ENCODE assay signal across 35 cellular contexts in the genomic region with DNA sequence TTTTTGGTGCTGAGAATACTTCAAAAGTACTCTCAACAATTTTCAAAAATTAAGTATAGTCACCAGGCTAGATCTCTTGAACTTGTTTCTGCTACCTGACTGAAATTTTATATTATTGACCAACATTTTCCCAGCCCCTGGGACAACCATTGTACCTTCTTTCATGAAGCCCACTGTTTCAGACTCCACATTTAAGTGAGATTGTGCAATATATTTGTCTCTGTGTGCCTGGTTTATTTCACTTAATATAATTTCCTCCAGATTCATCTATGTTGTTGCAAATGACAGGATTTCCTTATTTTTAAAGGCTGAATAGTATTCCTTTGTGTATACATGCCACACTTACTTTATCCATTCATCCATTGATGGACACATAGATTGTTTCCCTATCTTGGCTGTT.
A peak's percentile ranks its signal among the peaks of the same experiment; 100 is the strongest.
DNase-seq lines count a peak whose midpoint lies in the region; ATAC-seq, FAIRE-seq and TF ChIP-seq lines count a peak whose summit lies in the region.
"Had no signal": no experiment of that assay in that cellular context is flagged by ENCODE, and none has a peak within 500 bp of the region (broad histone marks: within the 10 kb centered on the region; RNA-seq: fewer than 3 reads in every experiment).

No MANE protein-coding gene starts in this region.

- no peak for TF ChIP-seq POLR2A in HepG2 (IDR thresholded peaks at IDR 0.05; ENCODE audit: insufficient read depth in 1 of 2, low read depth in 2 of 2, low read length in 2 of 2)
- TF ChIP-seq POLR2A in right lobe of liver (IDR thresholded peaks at IDR 0.05) = no peak
- no peak for TF ChIP-seq POLR2A in IMR-90 (IDR thresholded peaks at IDR 0.05; ENCODE audit: low read depth, low read length)
- no peak for TF ChIP-seq POLR2A in K562 (conservative IDR thresholded peaks at IDR 0.05)

- no peak overlapping the region for H3K23ac ChIP-seq in IMR-90 (ENCODE audit: low read depth, low read length)

- H3K79me2 ChIP-seq in HepG2 (ENCODE audit: insufficient read depth, low read length) (no peaks in the 10 kb centered on the region), K562 (ENCODE audit: control insufficient read depth, insufficient read depth, low read length) (no peaks in the 10 kb centered on the region)

- H3K9me3 Mint-ChIP-seq in Caco-2 (ENCODE audit: unreplicated experiment) = peaks cover 40% of the 10 kb centered on the region

- H3K14ac ChIP-seq in IMR-90 (replicated peaks; ENCODE audit: low read depth, low read length) = no peak overlapping the region

- FAIRE-seq in HepG2 (lab: Jason Lieb, UNC) (no peak), K562 (lab: Jason Lieb, UNC) (no peak)
- FAIRE-seq: A204.1, A549, D721Med had no signal

- no peak overlapping the region for H3K4me3 Mint-ChIP-seq in Caco-2 (ENCODE audit: unreplicated experiment)
- H3K4me3 Mint-ChIP-seq: B cell; CD14-positive monocyte; CD4-positive, alpha-beta memory T cell; CD4-positive, alpha-beta T cell; CD8-positive, alpha-beta memory T cell; CD8-positive, alpha-beta T cell had no signal

- H3K4me2 ChIP-seq in HepG2 (ENCODE audit: low read depth, low read length) (no peak overlapping the region), IMR-90 (ENCODE audit: low read depth, low read length) (no peak overlapping the region), K562 (ENCODE audit: insufficient read depth, low read length) (no peak overlapping the region)
- H3K4me2 ChIP-seq in BLaER1 treated with 17β-estradiol and CSF1 and Interleukin-3, amounts not matched to agents 10 nM and 100 nM = peak overlapping the region in 6 of 11 experiments; percentile 46 to 66 (median 52); a peak in 6 of 22 replicates
- H3K4me2 ChIP-seq: A549 had no signal

- H3K4me1 Mint-ChIP-seq in Caco-2 (ENCODE audit: low read depth, unreplicated experiment) = no peaks in the 10 kb centered on the region
- H3K4me1 Mint-ChIP-seq: B cell; CD14-positive monocyte; CD4-positive, alpha-beta memory T cell; CD4-positive, CD25-positive, alpha-beta regulatory T cell; CD8-positive, alpha-beta memory T cell had no signal

- H3K4me3 ChIP-seq in HepG2 (replicated peaks in 1 of 3; ENCODE audit: insufficient read depth in 1 of 3, low read depth in 2 of 3, low read length in 3 of 3) (no peak overlapping the region), right lobe of liver (no peak overlapping the region), IMR-90 (ENCODE audit: insufficient read depth, low read depth, low read length) (no peak overlapping the region), K562 (no peak overlapping the region), Caco-2 (ENCODE audit: low read depth, low read length) (no peak overlapping the region)
- H3K4me3 ChIP-seq in BLaER1 treated with 17β-estradiol and CSF1 and Interleukin-3, amounts not matched to agents 10 nM and 100 nM = no peak overlapping the region
- H3K4me3 ChIP-seq: A549, BLaER1 had no signal

- peaks cover 7% of the 10 kb centered on the region for H3K27me3 Mint-ChIP-seq in Caco-2 (ENCODE audit: insufficient read depth, unreplicated experiment)
- H3K27me3 Mint-ChIP-seq: B cell; CD4-positive, alpha-beta memory T cell; CD4-positive, alpha-beta T cell; CD4-positive, CD25-positive, alpha-beta regulatory T cell; CD8-positive, alpha-beta memory T cell had no signal

- H3K56ac ChIP-seq in IMR-90 (ENCODE audit: extremely low read depth, insufficient read depth, low read length) = no peak overlapping the region

- H2AFZ ChIP-seq in HepG2 (ENCODE audit: low read length) (no peak overlapping the region), IMR-90 (replicated peaks; ENCODE audit: low read length, poor library complexity) (no peak overlapping the region), K562 (ENCODE audit: low read depth, low read length) (no peak overlapping the region)

- no peak overlapping the region for H2BK120ac ChIP-seq in IMR-90 (ENCODE audit: low read depth, low read length)

- TF ChIP-seq CTCF in HepG2 (CRISPR knock-in tag; IDR thresholded peaks at IDR 0.05) (no peak), right lobe of liver (IDR thresholded peaks at IDR 0.05) (no peak), IMR-90 (conservative IDR thresholded peaks at IDR 0.05; ENCODE audit: low read depth, low read length) (no peak), K562 (IDR thresholded peaks at IDR 0.05 in 2 of 3, conservative IDR thresholded peaks at IDR 0.05 in 1 of 3; ENCODE audit: insufficient read depth in 2 of 3, low read depth in 1 of 3, low read length in 3 of 3) (no peak), Caco-2 (IDR thresholded peaks at IDR 0.05; ENCODE audit: insufficient read depth in 1 of 2, low read depth in 1 of 2, low read length in 1 of 2, severe bottlenecking in 1 of 2, unreplicated experiment in 1 of 2) (no peak)

- no peaks in the 10 kb centered on the region for H3K27me3 ChIP-seq in HepG2 (ENCODE audit: control insufficient read depth in 1 of 2, insufficient read depth in 2 of 2, low read length in 2 of 2)
- no peaks in the 10 kb centered on the region for H3K27me3 ChIP-seq in right lobe of liver
- no peaks in the 10 kb centered on the region for H3K27me3 ChIP-seq in BLaER1 treated with 17β-estradiol and CSF1 and Interleukin-3, amounts not matched to agents 10 nM and 100 nM
- H3K27me3 ChIP-seq in IMR-90 (ENCODE audit: control insufficient read depth, insufficient read depth, low read length) = no peaks in the 10 kb centered on the region
- H3K27me3 ChIP-seq in K562 (ENCODE audit: control insufficient read depth in 2 of 2, insufficient read depth in 2 of 2, low read length in 2 of 2) = no peaks in the 10 kb centered on the region
- H3K27me3 ChIP-seq in Caco-2 (replicated peaks; ENCODE audit: control insufficient read depth, insufficient read depth, low read length) = no peaks in the 10 kb centered on the region
- H3K27me3 ChIP-seq: BE2C, BLaER1 had no signal

- no peak overlapping the region for H2AK5ac ChIP-seq in IMR-90 (ENCODE audit: low read depth, low read length)

- ATAC-seq in HepG2 (no peak), right lobe of liver (no peak), IMR-90 (ENCODE audit: low read depth) (no peak), K562 (no peak), HG02610 (IDR thresholded peaks at IDR 0.05; ENCODE audit: unreplicated experiment) (no peak), GM19397 (IDR thresholded peaks at IDR 0.05; ENCODE audit: unreplicated experiment) (no peak)
- ATAC-seq: A549; CD8-positive, alpha-beta T cell had no signal

- no peak overlapping the region for H3K18ac ChIP-seq in IMR-90 (ENCODE audit: low read depth, low read length)

- no peak overlapping the region for H4K8ac ChIP-seq in IMR-90 (ENCODE audit: low read depth in 2 of 2, low read length in 2 of 2)

- H2BK15ac ChIP-seq in IMR-90 (ENCODE audit: low read depth, low read length) = no peak overlapping the region

- dilution Hi-C loops in IMR-90 (cut with HindIII; ENCODE audit: low sequenced_read_pairs, unreplicated experiment) = no loop called here

- no peaks in the 10 kb centered on the region for H3K36me3 Mint-ChIP-seq in Caco-2 (ENCODE audit: insufficient read depth, unreplicated experiment)
- H3K36me3 Mint-ChIP-seq: CD14-positive monocyte; CD4-positive, alpha-beta memory T cell; CD4-positive, CD25-positive, alpha-beta regulatory T cell; CD8-positive, alpha-beta T cell had no signal

- in situ Hi-C loops in HepG2 (cut with HindIII; ENCODE audit: extremely low pct_ligation_motif_present, low pct_unique_long_range_greater_than_20kb) (no loop called here), IMR-90 (cut with MboI; ENCODE audit: low sequenced_read_pairs) (no loop called here), K562 (cut with MboI) (no loop called here)

- no peak overlapping the region for H2BK20ac ChIP-seq in IMR-90 (ENCODE audit: low read depth, low read length)

- no peak overlapping the region for H2AK9ac ChIP-seq in IMR-90 (replicated peaks; ENCODE audit: low read depth, low read length, poor library complexity)

- H4K5ac ChIP-seq in IMR-90 (ENCODE audit: low read depth, low read length) = no peak overlapping the region

- intact Hi-C loops in HepG2 (cut with micrococcal nuclease; ENCODE audit: unreplicated experiment) = no loop called here
- intact Hi-C loops in right lobe of liver (cut with DNase I) = no loop called here
- intact Hi-C loops in IMR-90 (cut with micrococcal nuclease) = no loop called here
- intact Hi-C loops in K562 (cut with micrococcal nuclease) = no loop called here
- intact Hi-C loops in Caco-2 (cut with micrococcal nuclease; ENCODE audit: unreplicated experiment) = no loop called here

- no peak for DNase-seq in HepG2 (ENCODE audit: low spot score)
- DNase-seq in right lobe of liver = no peak
- no peak for DNase-seq in IMR-90
- no peak for DNase-seq in K562 (ENCODE audit: extremely low read depth in 1 of 4, low spot score in 3 of 4)
- DNase-seq in Caco-2 = no peak
- DNase-seq: 8988T; ACHN; AML-193; BE2C; C1 segment of cervical spinal cord; Calu3; CD4-positive, alpha-beta memory T cell; CD4-positive, alpha-beta T cell; CD4-positive, CD25-positive, alpha-beta regulatory T cell; CD8-positive, alpha-beta memory T cell; CD8-positive, alpha-beta T cell; COR-L47; DMS 273 treated with DMSO at 0.1 percent for 48 hours; DMS153; DMS53; DMS79; DMS79 treated with DMSO at 0.1 percent for 48 hours; DND-41; EL had no signal

- H2BK5ac ChIP-seq in IMR-90 (ENCODE audit: low read depth, low read length, poor library complexity, severe bottlenecking) = no peak overlapping the region

- no peak overlapping the region for H3K4ac ChIP-seq in IMR-90 (ENCODE audit: low read depth, low read length)

- no peaks in the 10 kb centered on the region for H3K79me1 ChIP-seq in IMR-90 (ENCODE audit: low read depth in 1 of 2, low read length in 2 of 2)

- CTCF ChIA-PET in HepG2 (lab: Yijun Ruan, JAX; ENCODE audit: low intra/inter-chr PET ratio, low total read pairs) = no interaction called here
- CTCF ChIA-PET in IMR-90 (lab: Yijun Ruan, JAX) = interaction anchor here (0.8 kb wide), 1 partner anchor 9 kb away, joined by 3 read pairs; no protein-coding TSS in a partner anchor
- CTCF ChIA-PET in K562 (lab: Yijun Ruan, JAX; ENCODE audit: low intra/inter-chr PET ratio) = no interaction called here
- CTCF ChIA-PET in Caco-2 (lab: Charles Lee) = no interaction called here

- TF ChIP-seq RAD21 in HepG2 (CRISPR knock-in tag; IDR thresholded peaks at IDR 0.05) = no peak
- TF ChIP-seq RAD21 in IMR-90 (IDR thresholded peaks at IDR 0.05; ENCODE audit: low read length) = no peak
- no peak for TF ChIP-seq RAD21 in K562 (CRISPR knock-in tag; conservative IDR thresholded peaks at IDR 0.05 in 1 of 2, IDR thresholded peaks at IDR 0.05 in 1 of 2)

- H3K27ac ChIP-seq in HepG2 (ENCODE audit: extremely low read length, insufficient read depth, low read length) (no peak overlapping the region), right lobe of liver (no peak overlapping the region), IMR-90 (ENCODE audit: insufficient read depth, low read length) (no peak overlapping the region), K562 (ENCODE audit: extremely low read depth, low read depth, low read length) (no peak overlapping the region)
- H3K27ac ChIP-seq in BLaER1 treated with 17β-estradiol and CSF1 and Interleukin-3, amounts not matched to agents 10 nM and 100 nM = peak overlapping the region in 4 of 11 experiments; percentile 1 to 67 (median 54); a peak in 5 of 22 replicates
- H3K27ac ChIP-seq: 22Rv1, A549, BLaER1, C4-2B had no signal

- TF ChIP-seq EP300 in HepG2 (IDR thresholded peaks at IDR 0.05; ENCODE audit: low read depth in 2 of 2, low read length in 2 of 2) (no peak), HepG2 (CRISPR knock-in tag; IDR thresholded peaks at IDR 0.05; ENCODE audit: borderline replicate concordance) (no peak), K562 (IDR thresholded peaks at IDR 0.05; ENCODE audit: low read length) (no peak)

- POLR2A ChIA-PET in HepG2 (lab: Yijun Ruan, JAX) = no interaction called here
- POLR2A ChIA-PET in IMR-90 (lab: Charles Lee; ENCODE audit: unreplicated experiment) = no interaction called here
- POLR2A ChIA-PET in K562 (lab: Yijun Ruan, JAX) = no interaction called here
- POLR2A ChIA-PET in Caco-2 (lab: Charles Lee) = no interaction called here

- no peaks in the 10 kb centered on the region for H3K36me3 ChIP-seq in HepG2 (replicated peaks in 1 of 2; ENCODE audit: control insufficient read depth in 1 of 2, insufficient read depth in 2 of 2, low read length in 2 of 2)
- no peaks in the 10 kb centered on the region for H3K36me3 ChIP-seq in right lobe of liver
- H3K36me3 ChIP-seq in BLaER1 treated with 17β-estradiol and CSF1 and Interleukin-3, amounts not matched to agents 10 nM and 100 nM = no peaks in the 10 kb centered on the region
- H3K36me3 ChIP-seq in IMR-90 (ENCODE audit: control insufficient read depth, insufficient read depth, low read length) = no peaks in the 10 kb centered on the region
- H3K36me3 ChIP-seq in K562 (ENCODE audit: control insufficient read depth, insufficient read depth, low read length) = no peaks in the 10 kb centered on the region
- H3K36me3 ChIP-seq in Caco-2 (ENCODE audit: control insufficient read depth, insufficient read depth, low read length) = no peaks in the 10 kb centered on the region
- H3K36me3 ChIP-seq: BE2C, BLaER1 had no signal

- H4K91ac ChIP-seq in IMR-90 (ENCODE audit: insufficient read depth, low read depth, low read length) = no peak overlapping the region

- H3K9ac ChIP-seq in HepG2 (ENCODE audit: insufficient read depth, low read depth, low read length) (no peak overlapping the region), IMR-90 (ENCODE audit: low read depth, low read length) (no peak overlapping the region), K562 (ENCODE audit: insufficient read depth in 1 of 2, low read depth in 2 of 2, low read length in 2 of 2) (no peak overlapping the region)
- H3K9ac ChIP-seq in BLaER1 treated with 17β-estradiol and CSF1 and Interleukin-3, amounts not matched to agents 10 nM and 100 nM = no peak overlapping the region
- H3K9ac ChIP-seq: BLaER1 had no signal

- no peaks in the 10 kb centered on the region for H3K4me1 ChIP-seq in HepG2 (ENCODE audit: insufficient read depth, low read length)
- H3K4me1 ChIP-seq in right lobe of liver = no peaks in the 10 kb centered on the region
- peaks cover 0 to 21% (median 16%) of the 10 kb centered on the region in 10 experiments; a peak in 16 of 20 replicates for H3K4me1 ChIP-seq in BLaER1 treated with 17β-estradiol and CSF1 and Interleukin-3, amounts not matched to agents 10 nM and 100 nM
- H3K4me1 ChIP-seq in IMR-90 (ENCODE audit: control insufficient read depth, insufficient read depth, low read length) = no peaks in the 10 kb centered on the region
- no peaks in the 10 kb centered on the region for H3K4me1 ChIP-seq in K562 (replicated peaks in 1 of 2; ENCODE audit: control insufficient read depth in 2 of 2, insufficient read depth in 2 of 2, low read length in 2 of 2)
- no peaks in the 10 kb centered on the region for H3K4me1 ChIP-seq in Caco-2
- H3K4me1 ChIP-seq: A549, BE2C had no signal

- H3K9me1 ChIP-seq in IMR-90 (ENCODE audit: insufficient read depth, low read length) = no peaks in the 10 kb centered on the region
- no peaks in the 10 kb centered on the region for H3K9me1 ChIP-seq in K562 (ENCODE audit: control insufficient read depth, insufficient read depth, low read length)

- no TSS peak for BruUV-seq in HepG2 (replicated peaks; lab: Mats Ljungman, UMichigan)
- no TSS peak for BruUV-seq in IMR-90 (replicated peaks; lab: Mats Ljungman, UMichigan)
- BruUV-seq in K562 (replicated peaks; lab: Mats Ljungman, UMichigan) = no TSS peak
- BruUV-seq in Caco-2 (replicated peaks; lab: Mats Ljungman, UMichigan) = no TSS peak

- no peaks in the 10 kb centered on the region for H4K20me1 ChIP-seq in HepG2 (ENCODE audit: insufficient read depth, low read length)
- no peaks in the 10 kb centered on the region for H4K20me1 ChIP-seq in BLaER1 treated with 17β-estradiol and CSF1 and Interleukin-3, amounts not matched to agents 10 nM and 100 nM
- H4K20me1 ChIP-seq in IMR-90 (ENCODE audit: insufficient read depth, low read length) = no peaks in the 10 kb centered on the region
- H4K20me1 ChIP-seq in K562 (replicated peaks; ENCODE audit: control insufficient read depth, insufficient read depth, low read length) = no peaks in the 10 kb centered on the region
- H4K20me1 ChIP-seq: BLaER1 had no signal

- peaks cover 14% of the 10 kb centered on the region for H3K9me3 ChIP-seq in HepG2 (ENCODE audit: low read length)
- no peaks in the 10 kb centered on the region for H3K9me3 ChIP-seq in right lobe of liver
- peaks cover 6 to 46% (median 39%) of the 10 kb centered on the region in 11 experiments for H3K9me3 ChIP-seq in BLaER1 treated with 17β-estradiol and CSF1 and Interleukin-3, amounts not matched to agents 10 nM and 100 nM (replicated peaks in 1 of 11)
- no peaks in the 10 kb centered on the region for H3K9me3 ChIP-seq in IMR-90 (ENCODE audit: control insufficient read depth, insufficient read depth, low read length)
- no peaks in the 10 kb centered on the region for H3K9me3 ChIP-seq in K562 (replicated peaks; ENCODE audit: control insufficient read depth, insufficient read depth, low read depth, low read length)
- H3K9me3 ChIP-seq in Caco-2 = peaks cover 5% of the 10 kb centered on the region; the same call in 1 of the 2 replicates
- H3K9me3 ChIP-seq: BE2C had no signal

- no peak overlapping the region for H3K27ac Mint-ChIP-seq in Caco-2 (ENCODE audit: unreplicated experiment)
- H3K27ac Mint-ChIP-seq: B cell; CD14-positive monocyte; CD4-positive, alpha-beta memory T cell; CD4-positive, alpha-beta T cell; CD4-positive, CD25-positive, alpha-beta regulatory T cell; CD8-positive, alpha-beta T cell had no signal

Comparison
In these comparisons a context has a peak if more than half of its experiments do, and no peak if none do; other contexts are left out.
1. H3K4me2 ChIP-seq: peak in BLaER1 treated with 17β-estradiol and CSF1 and Interleukin-3, amounts not matched to agents 10 nM and 100 nM (6 of 11); none in HepG2 (single experiment), IMR-90 (single experiment) and K562 (single experiment).
2. Of the 241 proteins assayed by ChIP-seq in both HepG2 and K562: peak only in HepG2: none; only in K562: none; in both: CEBPB; in neither: 239; mixed calls (peak in some experiments, not most) for 1.